ENCODE assay signal across 1 cellular context in genomic region chr15:72375846-72376581, GRCh38.
TF ChIP-seq lines count a peak whose summit lies in the region.

Gene HEXA (minus strand): TSS chr15:72376014. CDS start chr15:72375972, 42 bp downstream.

TF ChIP-seq in WTC11, 78 proteins besides CTCF, POLR2A, EP300 and RAD21 (continued from another document):
- TF ChIP-seq ATF6 (CRISPR knock-in tag; IDR thresholded peaks at IDR 0.05) (no peak), ZNF219 (CRISPR knock-in tag; IDR thresholded peaks at IDR 0.05; ENCODE audit: borderline replicate concordance) (0 out of 2 replicates have a peak, but pooled peaks have one; percentile 27), GRHL2 (CRISPR knock-in tag; IDR thresholded peaks at IDR 0.05; ENCODE audit: insufficient replicate concordance, severe bottlenecking) (no peak), NFE2L1 (CRISPR knock-in tag; IDR thresholded peaks at IDR 0.05) (peak; percentile 64; the same call in 1 of the 2 replicates), NR2C2 (CRISPR knock-in tag; IDR thresholded peaks at IDR 0.05) (peak; percentile 75; the same call in 1 of the 2 replicates), FOXP1 (CRISPR knock-in tag; IDR thresholded peaks at IDR 0.05; ENCODE audit: borderline replicate concordance) (peak; percentile 88; the same call in 1 of the 2 replicates), OVOL2 (CRISPR knock-in tag; IDR thresholded peaks at IDR 0.05; ENCODE audit: borderline replicate concordance) (no peak), SP1 (CRISPR knock-in tag; conservative IDR thresholded peaks at IDR 0.05) (peak; percentile 84; the same call in 1 of the 2 replicates), PRDM15 (CRISPR knock-in tag; IDR thresholded peaks at IDR 0.05) (peak; percentile 90), ZNF416 (CRISPR knock-in tag; IDR thresholded peaks at IDR 0.05) (no peak), CBFB (CRISPR knock-in tag; IDR thresholded peaks at IDR 0.05; ENCODE audit: low read depth) (peak; percentile 95; the same call in 1 of the 2 replicates), JAZF1 (CRISPR knock-in tag; IDR thresholded peaks at IDR 0.05) (no peak), ETV6 (CRISPR knock-in tag; IDR thresholded peaks at IDR 0.05) (peak; percentile 97), ZBTB21 (CRISPR knock-in tag; IDR thresholded peaks at IDR 0.05; ENCODE audit: borderline replicate concordance) (peak; percentile 95), SMAD4 (CRISPR knock-in tag; IDR thresholded peaks at IDR 0.05) (peak; percentile 82), TP53 (CRISPR knock-in tag; IDR thresholded peaks at IDR 0.05) (peak; percentile 73), ZNF138 (CRISPR knock-in tag; conservative IDR thresholded peaks at IDR 0.05) (0 out of 2 replicates have a peak, but pooled peaks have one; percentile 73), ELF4 (CRISPR knock-in tag; IDR thresholded peaks at IDR 0.05; ENCODE audit: low read depth) (no peak), RELA (CRISPR knock-in tag; IDR thresholded peaks at IDR 0.05; ENCODE audit: borderline replicate concordance) (0 out of 2 replicates have a peak, but pooled peaks have one; percentile 53), CDX4 (CRISPR knock-in tag; IDR thresholded peaks at IDR 0.05; ENCODE audit: borderline replicate concordance) (no peak), PRRX2 (CRISPR knock-in tag; IDR thresholded peaks at IDR 0.05) (no peak), TEAD1 (CRISPR knock-in tag; IDR thresholded peaks at IDR 0.05) (peak; percentile 98), E2F5 (CRISPR knock-in tag; IDR thresholded peaks at IDR 0.05) (peak; percentile 35; the same call in 1 of the 2 replicates), FOXJ3 (CRISPR knock-in tag; IDR thresholded peaks at IDR 0.05; ENCODE audit: borderline replicate concordance) (no peak), ZNF671 (CRISPR knock-in tag; IDR thresholded peaks at IDR 0.05) (no peak), NFYB (CRISPR knock-in tag; conservative IDR thresholded peaks at IDR 0.05; ENCODE audit: low read depth) (0 out of 2 replicates have a peak, but pooled peaks have one; percentile 16), E2F1 (CRISPR knock-in tag; IDR thresholded peaks at IDR 0.05) (no peak), CREM (CRISPR knock-in tag; IDR thresholded peaks at IDR 0.05) (peak; percentile 78; the same call in 1 of the 2 replicates), USF1 (CRISPR knock-in tag; IDR thresholded peaks at IDR 0.05) (peak; percentile 100), ZNF232 (CRISPR knock-in tag; IDR thresholded peaks at IDR 0.05) (peak; percentile 57; the same call in 1 of the 2 replicates)
- TF ChIP-seq, protein P1, sequence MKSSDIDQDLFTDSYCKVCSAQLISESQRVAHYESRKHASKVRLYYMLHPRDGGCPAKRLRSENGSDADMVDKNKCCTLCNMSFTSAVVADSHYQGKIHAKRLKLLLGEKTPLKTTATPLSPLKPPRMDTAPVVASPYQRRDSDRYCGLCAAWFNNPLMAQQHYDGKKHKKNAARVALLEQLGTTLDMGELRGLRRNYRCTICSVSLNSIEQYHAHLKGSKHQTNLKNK (CRISPR knock-in tag; IDR thresholded peaks at IDR 0.05), result no peak
- TF ChIP-seq, protein P2, sequence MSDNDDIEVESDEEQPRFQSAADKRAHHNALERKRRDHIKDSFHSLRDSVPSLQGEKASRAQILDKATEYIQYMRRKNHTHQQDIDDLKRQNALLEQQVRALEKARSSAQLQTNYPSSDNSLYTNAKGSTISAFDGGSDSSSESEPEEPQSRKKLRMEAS (CRISPR knock-in tag; IDR thresholded peaks at IDR 0.05), result peak; percentile 94
- TF ChIP-seq, protein P3, sequence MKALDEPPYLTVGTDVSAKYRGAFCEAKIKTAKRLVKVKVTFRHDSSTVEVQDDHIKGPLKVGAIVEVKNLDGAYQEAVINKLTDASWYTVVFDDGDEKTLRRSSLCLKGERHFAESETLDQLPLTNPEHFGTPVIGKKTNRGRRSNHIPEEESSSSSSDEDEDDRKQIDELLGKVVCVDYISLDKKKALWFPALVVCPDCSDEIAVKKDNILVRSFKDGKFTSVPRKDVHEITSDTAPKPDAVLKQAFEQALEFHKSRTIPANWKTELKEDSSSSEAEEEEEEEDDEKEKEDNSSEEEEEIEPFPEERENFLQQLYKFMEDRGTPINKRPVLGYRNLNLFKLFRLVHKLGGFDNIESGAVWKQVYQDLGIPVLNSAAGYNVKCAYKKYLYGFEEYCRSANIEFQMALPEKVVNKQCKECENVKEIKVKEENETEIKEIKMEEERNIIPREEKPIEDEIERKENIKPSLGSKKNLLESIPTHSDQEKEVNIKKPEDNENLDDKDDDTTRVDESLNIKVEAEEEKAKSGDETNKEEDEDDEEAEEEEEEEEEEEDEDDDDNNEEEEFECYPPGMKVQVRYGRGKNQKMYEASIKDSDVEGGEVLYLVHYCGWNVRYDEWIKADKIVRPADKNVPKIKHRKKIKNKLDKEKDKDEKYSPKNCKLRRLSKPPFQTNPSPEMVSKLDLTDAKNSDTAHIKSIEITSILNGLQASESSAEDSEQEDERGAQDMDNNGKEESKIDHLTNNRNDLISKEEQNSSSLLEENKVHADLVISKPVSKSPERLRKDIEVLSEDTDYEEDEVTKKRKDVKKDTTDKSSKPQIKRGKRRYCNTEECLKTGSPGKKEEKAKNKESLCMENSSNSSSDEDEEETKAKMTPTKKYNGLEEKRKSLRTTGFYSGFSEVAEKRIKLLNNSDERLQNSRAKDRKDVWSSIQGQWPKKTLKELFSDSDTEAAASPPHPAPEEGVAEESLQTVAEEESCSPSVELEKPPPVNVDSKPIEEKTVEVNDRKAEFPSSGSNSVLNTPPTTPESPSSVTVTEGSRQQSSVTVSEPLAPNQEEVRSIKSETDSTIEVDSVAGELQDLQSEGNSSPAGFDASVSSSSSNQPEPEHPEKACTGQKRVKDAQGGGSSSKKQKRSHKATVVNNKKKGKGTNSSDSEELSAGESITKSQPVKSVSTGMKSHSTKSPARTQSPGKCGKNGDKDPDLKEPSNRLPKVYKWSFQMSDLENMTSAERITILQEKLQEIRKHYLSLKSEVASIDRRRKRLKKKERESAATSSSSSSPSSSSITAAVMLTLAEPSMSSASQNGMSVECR (CRISPR knock-in tag; IDR thresholded peaks at IDR 0.05; ENCODE audit: borderline replicate concordance), result peak; percentile 99
- TF ChIP-seq, protein P4, sequence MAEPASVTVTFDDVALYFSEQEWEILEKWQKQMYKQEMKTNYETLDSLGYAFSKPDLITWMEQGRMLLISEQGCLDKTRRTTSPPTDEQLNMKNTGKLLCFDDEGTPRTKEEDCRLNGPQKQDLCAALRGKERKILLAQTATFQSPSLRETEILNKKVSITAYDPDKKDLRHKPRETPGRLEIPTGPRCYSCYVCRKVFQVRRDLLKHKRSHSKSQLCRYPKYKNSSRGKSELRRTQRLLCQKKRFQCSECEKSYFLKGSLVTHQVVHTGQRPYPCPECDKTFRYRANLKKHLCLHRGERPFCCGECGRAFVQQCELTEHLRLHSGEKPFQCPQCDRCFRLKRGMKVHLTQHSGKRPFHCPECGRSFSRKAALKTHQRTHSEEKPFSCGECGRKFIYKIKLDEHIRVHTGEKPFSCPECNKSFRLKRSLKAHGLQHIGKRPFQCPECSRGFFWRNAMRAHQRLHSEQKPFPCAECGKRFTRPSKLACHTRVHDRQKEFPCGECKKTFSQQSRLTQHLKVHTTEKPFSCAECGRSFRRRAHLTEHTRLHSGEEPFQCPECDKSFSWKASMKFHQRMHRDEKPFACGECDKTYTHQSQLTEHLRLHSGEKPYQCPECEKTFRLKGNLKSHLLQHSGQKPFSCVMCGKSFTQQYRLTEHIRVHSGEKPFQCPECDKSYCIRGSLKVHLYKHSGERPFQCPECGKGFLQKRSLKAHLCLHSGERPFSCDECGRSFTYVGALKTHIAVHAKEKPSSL (CRISPR knock-in tag; conservative IDR thresholded peaks at IDR 0.05), result no peak
- TF ChIP-seq, protein P5, sequence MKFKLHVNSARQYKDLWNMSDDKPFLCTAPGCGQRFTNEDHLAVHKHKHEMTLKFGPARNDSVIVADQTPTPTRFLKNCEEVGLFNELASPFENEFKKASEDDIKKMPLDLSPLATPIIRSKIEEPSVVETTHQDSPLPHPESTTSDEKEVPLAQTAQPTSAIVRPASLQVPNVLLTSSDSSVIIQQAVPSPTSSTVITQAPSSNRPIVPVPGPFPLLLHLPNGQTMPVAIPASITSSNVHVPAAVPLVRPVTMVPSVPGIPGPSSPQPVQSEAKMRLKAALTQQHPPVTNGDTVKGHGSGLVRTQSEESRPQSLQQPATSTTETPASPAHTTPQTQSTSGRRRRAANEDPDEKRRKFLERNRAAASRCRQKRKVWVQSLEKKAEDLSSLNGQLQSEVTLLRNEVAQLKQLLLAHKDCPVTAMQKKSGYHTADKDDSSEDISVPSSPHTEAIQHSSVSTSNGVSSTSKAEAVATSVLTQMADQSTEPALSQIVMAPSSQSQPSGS (CRISPR knock-in tag; IDR thresholded peaks at IDR 0.05; ENCODE audit: borderline replicate concordance, low read depth), result no peak
- TF ChIP-seq, protein P6, sequence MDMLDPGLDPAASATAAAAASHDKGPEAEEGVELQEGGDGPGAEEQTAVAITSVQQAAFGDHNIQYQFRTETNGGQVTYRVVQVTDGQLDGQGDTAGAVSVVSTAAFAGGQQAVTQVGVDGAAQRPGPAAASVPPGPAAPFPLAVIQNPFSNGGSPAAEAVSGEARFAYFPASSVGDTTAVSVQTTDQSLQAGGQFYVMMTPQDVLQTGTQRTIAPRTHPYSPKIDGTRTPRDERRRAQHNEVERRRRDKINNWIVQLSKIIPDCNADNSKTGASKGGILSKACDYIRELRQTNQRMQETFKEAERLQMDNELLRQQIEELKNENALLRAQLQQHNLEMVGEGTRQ (CRISPR knock-in tag; IDR thresholded peaks at IDR 0.05), result peak; percentile 100
